ENCODE assay signal across 8 cellular contexts in genomic region chr6:41548098-41548840, GRCh38. TPM values are rescaled to one million over a fixed set of nuclear protein-coding genes. Genes with fewer than 3 reads are reported as not detected.
A peak's percentile ranks its signal among the peaks of the same experiment; 100 is the strongest.
DNase-seq lines count a peak whose midpoint lies in the region; ATAC-seq lines count a peak whose summit lies in the region.

No MANE protein-coding gene starts in this region.

- DNase-seq in KBM-7 (peak; percentile 27), left lobe of liver (ENCODE audit: low spot score) (peak; percentile 86), HCEC 1CT (no peak), NCI-H1436 (lab: John Stamatoyannopoulos, UW) (no peak), cerebellar cortex (ENCODE audit: low spot score) (no peak)
- DNase-seq in activated gamma-delta T cell treated with anti-CD3 and anti-CD28 coated beads, Interleukin-2, amount 50 U/mL, for 16 hours (ENCODE audit: low read depth), result peak; percentile 34
- DNase-seq in stimulated activated CD8-positive, alpha-beta memory T cell treated with anti-CD3 and anti-CD28 coated beads, Interleukin-4, amount 100 ng/mL, for 48 hours, result peak; percentile 76

- ATAC-seq in left lobe of liver (peak; percentile 67), GM19455 (IDR thresholded peaks at IDR 0.05; ENCODE audit: unreplicated experiment) (no peak)

- in situ Hi-C loops in KBM-7 (cut with MboI; ENCODE audit: low pct_unique_long_range_greater_than_20kb, low sequenced_read_pairs), result no loop called here

RNA-seq across cellular contexts. Expression of gene FOXP4, which starts 2.1 kb away (rescaled TPM):
- total RNA-seq in left lobe of liver, result 24.6 TPM

Comparison
In these comparisons a context has a peak if more than half of its experiments do, and no peak if none do; other contexts are left out.
1. DNase-seq: peak in KBM-7 (single experiment), activated gamma-delta T cell treated with anti-CD3 and anti-CD28 coated beads, Interleukin-2, amount 50 U/mL, for 16 hours (single experiment), left lobe of liver (single experiment) and stimulated activated CD8-positive, alpha-beta memory T cell treated with anti-CD3 and anti-CD28 coated beads, Interleukin-4, amount 100 ng/mL, for 48 hours (single experiment); none in HCEC 1CT (single experiment), NCI-H1436 (single experiment) and cerebellar cortex (single experiment).